In the genomic region with DNA sequence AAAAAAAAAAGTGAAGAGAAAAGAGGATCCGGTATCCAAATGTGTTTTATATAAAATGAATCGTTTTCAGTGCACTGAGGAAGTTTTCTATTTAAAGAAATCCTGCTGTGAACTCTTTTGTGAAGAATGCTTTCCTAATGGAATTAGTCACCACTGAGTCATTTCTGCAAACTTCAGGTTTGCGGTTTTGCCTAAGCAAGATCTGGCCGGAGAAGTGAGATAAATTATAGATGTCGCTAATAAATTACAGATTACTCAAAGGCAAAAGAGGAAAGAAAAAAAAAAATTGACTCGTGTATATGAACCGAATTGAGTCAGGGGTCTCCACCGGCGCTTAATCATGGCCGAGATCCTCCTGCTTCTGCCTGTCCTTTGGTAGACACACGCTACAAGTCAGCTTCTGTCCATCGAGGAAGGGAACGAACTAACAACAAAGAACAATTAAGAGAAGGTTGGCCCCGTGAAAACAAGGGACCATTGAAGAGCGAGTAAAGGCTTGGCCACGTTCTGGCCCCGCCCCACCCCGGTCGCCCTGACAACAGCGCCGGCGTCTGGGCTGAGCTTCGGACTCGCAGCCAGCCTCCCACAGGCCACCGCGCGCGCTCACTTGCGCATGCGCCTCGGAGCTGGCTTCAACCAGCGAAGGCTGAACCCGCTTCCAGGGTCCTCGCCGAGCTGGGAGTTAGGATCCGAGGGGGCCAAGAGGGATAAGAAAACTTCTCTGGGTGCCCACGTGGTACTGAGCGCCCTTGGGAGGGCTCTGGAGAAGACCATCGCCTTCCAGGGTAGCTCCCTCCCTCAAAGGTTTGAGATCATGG, we compare ENCODE assay signal across 8 cellular contexts. TPM values are rescaled to one million over a fixed set of nuclear protein-coding genes. Genes with fewer than 3 reads are reported as not detected.
DNase-seq lines count a peak whose midpoint lies in the region; ATAC-seq, FAIRE-seq and TF ChIP-seq lines count a peak whose summit lies in the region.

No MANE protein-coding gene starts in this region.

- H3K4me3 ChIP-seq in cardiac fibroblast (replicated peaks in 1 of 2; ENCODE audit: low read depth in 2 of 2, low read length in 2 of 2) (peak overlapping the region; percentile 62 to 68), small intestine (ENCODE audit: low read depth in 1 of 2, low read length in 2 of 2) (peak overlapping the region; percentile 47 to 56)

- CTCF ChIA-PET in WTC11 (lab: Charles Lee) = interaction anchor here (0.6 to 1.9 kb wide), 12 partner anchors 10 to 536 kb away, joined by 3 to 32 read pairs (median 4); a partner anchor contains a TSS

- peaks cover 2 to 3% of the 10 kb centered on the region in 2 donors for H3K4me1 ChIP-seq in small intestine (ENCODE audit: control insufficient read depth in 2 of 2, insufficient read depth in 1 of 2, low read depth in 1 of 2, low read length in 1 of 2)

- ATAC-seq in GM18873 (IDR thresholded peaks at IDR 0.05; ENCODE audit: low FRiP score, unreplicated experiment) (peak; percentile 92), HG03139 (IDR thresholded peaks at IDR 0.05; ENCODE audit: unreplicated experiment) (peak; percentile 94), WTC11 (peak; percentile 100)

- H3K36me3 Mint-ChIP-seq in WTC11 = no peaks in the 10 kb centered on the region

- H3K36me3 ChIP-seq in small intestine (ENCODE audit: control insufficient read depth in 2 of 2, insufficient read depth in 2 of 2, low read length in 2 of 2) = no peaks in the 10 kb centered on the region

- POLR2A ChIA-PET in WTC11 (lab: Charles Lee) = interaction anchor here (0.6 to 1.3 kb wide), 4 partner anchors 16 to 86 kb away, joined by 3 to 6 read pairs (median 4); a partner anchor contains a TSS

- in situ Hi-C loops in ACHN (cut with HindIII; ENCODE audit: low pct_ligation_motif_present, low pct_unique_long_range_greater_than_20kb, low sequenced_read_pairs) = no loop called here

- TF ChIP-seq CTCF in WTC11 (IDR thresholded peaks at IDR 0.05) = no peak
- TF ChIP-seq CTCF in cardiac fibroblast (IDR thresholded peaks at IDR 0.05; ENCODE audit: low read depth, low read length) = no peak

- H3K27ac ChIP-seq in small intestine (ENCODE audit: low read depth in 1 of 2, low read length in 1 of 2) = peak overlapping the region; percentile 65 to 99

- no peaks in the 10 kb centered on the region; the same call in 1 of the 2 replicates for H3K27me3 Mint-ChIP-seq in WTC11 (ENCODE audit: low read depth)

- peaks cover 12% of the 10 kb centered on the region for H3K4me1 Mint-ChIP-seq in WTC11

- H3K27ac Mint-ChIP-seq in WTC11 = peak overlapping the region; percentile 91

- WGBS in small intestine, 3 donors = 1% methylated on average over 32 to 39 of the region's 39 CpGs

- FAIRE-seq in small intestine (lab: Jason Lieb, UNC) = no peak

- no peaks in the 10 kb centered on the region for H3K9me3 ChIP-seq in small intestine (ENCODE audit: control insufficient read depth, low read depth)

- peak overlapping the region; percentile 62 for H3K4me3 Mint-ChIP-seq in WTC11

- peak; percentile 95 for DNase-seq in ACHN
- DNase-seq in NCI-H2227 (lab: John Stamatoyannopoulos, UW; ENCODE audit: unreplicated experiment) = peak; percentile 95
- peak; percentile 95 for DNase-seq in WTC11 (ENCODE audit: low spot score)
- peak; percentile 96 to 97 for DNase-seq in cardiac fibroblast (ENCODE audit: low read depth in 2 of 2)
- peak; percentile 100 for DNase-seq in iPS-NIHi7 (ENCODE audit: extremely low spot score)
- peak; percentile 95 for DNase-seq in small intestine

- H3K9me3 Mint-ChIP-seq in WTC11 = no peaks in the 10 kb centered on the region

- no peaks in the 10 kb centered on the region for H3K27me3 ChIP-seq in small intestine (ENCODE audit: control insufficient read depth in 2 of 2, insufficient read depth in 2 of 2, low read length in 2 of 2)

TF ChIP-seq in WTC11, 78 proteins besides CTCF, POLR2A, EP300 and RAD21:
- no peak for TF ChIP-seq NR3C1 (CRISPR knock-in tag; conservative IDR thresholded peaks at IDR 0.05; ENCODE audit: low read depth)
- TF ChIP-seq RORB (CRISPR knock-in tag; IDR thresholded peaks at IDR 0.05) = no peak
- TF ChIP-seq NFE2L1 (CRISPR knock-in tag; IDR thresholded peaks at IDR 0.05) = no peak
- TF ChIP-seq IRF2 (CRISPR knock-in tag; IDR thresholded peaks at IDR 0.05; ENCODE audit: borderline replicate concordance, low read depth) = no peak
- no peak for TF ChIP-seq TEAD4 (CRISPR knock-in tag; IDR thresholded peaks at IDR 0.05)
- TF ChIP-seq ZNF121 (CRISPR knock-in tag; IDR thresholded peaks at IDR 0.05) = no peak
- TF ChIP-seq, protein P1, sequence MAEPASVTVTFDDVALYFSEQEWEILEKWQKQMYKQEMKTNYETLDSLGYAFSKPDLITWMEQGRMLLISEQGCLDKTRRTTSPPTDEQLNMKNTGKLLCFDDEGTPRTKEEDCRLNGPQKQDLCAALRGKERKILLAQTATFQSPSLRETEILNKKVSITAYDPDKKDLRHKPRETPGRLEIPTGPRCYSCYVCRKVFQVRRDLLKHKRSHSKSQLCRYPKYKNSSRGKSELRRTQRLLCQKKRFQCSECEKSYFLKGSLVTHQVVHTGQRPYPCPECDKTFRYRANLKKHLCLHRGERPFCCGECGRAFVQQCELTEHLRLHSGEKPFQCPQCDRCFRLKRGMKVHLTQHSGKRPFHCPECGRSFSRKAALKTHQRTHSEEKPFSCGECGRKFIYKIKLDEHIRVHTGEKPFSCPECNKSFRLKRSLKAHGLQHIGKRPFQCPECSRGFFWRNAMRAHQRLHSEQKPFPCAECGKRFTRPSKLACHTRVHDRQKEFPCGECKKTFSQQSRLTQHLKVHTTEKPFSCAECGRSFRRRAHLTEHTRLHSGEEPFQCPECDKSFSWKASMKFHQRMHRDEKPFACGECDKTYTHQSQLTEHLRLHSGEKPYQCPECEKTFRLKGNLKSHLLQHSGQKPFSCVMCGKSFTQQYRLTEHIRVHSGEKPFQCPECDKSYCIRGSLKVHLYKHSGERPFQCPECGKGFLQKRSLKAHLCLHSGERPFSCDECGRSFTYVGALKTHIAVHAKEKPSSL (CRISPR knock-in tag; conservative IDR thresholded peaks at IDR 0.05) = no peak
- TF ChIP-seq SMAD3 (CRISPR knock-in tag; IDR thresholded peaks at IDR 0.05; ENCODE audit: borderline replicate concordance) = no peak
- no peak for TF ChIP-seq TEAD1 (CRISPR knock-in tag; IDR thresholded peaks at IDR 0.05)
- peak; percentile 80 for TF ChIP-seq FOXK1 (CRISPR knock-in tag; IDR thresholded peaks at IDR 0.05)
- no peak for TF ChIP-seq NFATC4 (CRISPR knock-in tag; IDR thresholded peaks at IDR 0.05)
- TF ChIP-seq, protein P2, sequence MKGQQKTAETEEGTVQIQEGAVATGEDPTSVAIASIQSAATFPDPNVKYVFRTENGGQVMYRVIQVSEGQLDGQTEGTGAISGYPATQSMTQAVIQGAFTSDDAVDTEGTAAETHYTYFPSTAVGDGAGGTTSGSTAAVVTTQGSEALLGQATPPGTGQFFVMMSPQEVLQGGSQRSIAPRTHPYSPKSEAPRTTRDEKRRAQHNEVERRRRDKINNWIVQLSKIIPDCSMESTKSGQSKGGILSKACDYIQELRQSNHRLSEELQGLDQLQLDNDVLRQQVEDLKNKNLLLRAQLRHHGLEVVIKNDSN (CRISPR knock-in tag; IDR thresholded peaks at IDR 0.05) = no peak
- no peak for TF ChIP-seq ZNF423 (CRISPR knock-in tag; IDR thresholded peaks at IDR 0.05)
- TF ChIP-seq ETV6 (CRISPR knock-in tag; IDR thresholded peaks at IDR 0.05) = peak; percentile 54; the same call in 1 of the 2 replicates
- TF ChIP-seq, protein P3, sequence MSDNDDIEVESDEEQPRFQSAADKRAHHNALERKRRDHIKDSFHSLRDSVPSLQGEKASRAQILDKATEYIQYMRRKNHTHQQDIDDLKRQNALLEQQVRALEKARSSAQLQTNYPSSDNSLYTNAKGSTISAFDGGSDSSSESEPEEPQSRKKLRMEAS (CRISPR knock-in tag; IDR thresholded peaks at IDR 0.05) = peak; percentile 83
- TF ChIP-seq, protein P4, sequence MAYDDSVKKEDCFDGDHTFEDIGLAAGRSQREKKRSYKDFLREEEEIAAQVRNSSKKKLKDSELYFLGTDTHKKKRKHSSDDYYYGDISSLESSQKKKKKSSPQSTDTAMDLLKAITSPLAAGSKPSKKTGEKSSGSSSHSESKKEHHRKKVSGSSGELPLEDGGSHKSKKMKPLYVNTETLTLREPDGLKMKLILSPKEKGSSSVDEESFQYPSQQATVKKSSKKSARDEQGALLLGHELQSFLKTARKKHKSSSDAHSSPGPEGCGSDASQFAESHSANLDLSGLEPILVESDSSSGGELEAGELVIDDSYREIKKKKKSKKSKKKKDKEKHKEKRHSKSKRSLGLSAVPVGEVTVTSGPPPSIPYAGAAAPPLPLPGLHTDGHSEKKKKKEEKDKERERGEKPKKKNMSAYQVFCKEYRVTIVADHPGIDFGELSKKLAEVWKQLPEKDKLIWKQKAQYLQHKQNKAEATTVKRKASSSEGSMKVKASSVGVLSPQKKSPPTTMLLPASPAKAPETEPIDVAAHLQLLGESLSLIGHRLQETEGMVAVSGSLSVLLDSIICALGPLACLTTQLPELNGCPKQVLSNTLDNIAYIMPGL (CRISPR knock-in tag; IDR thresholded peaks at IDR 0.05) = 0 out of 2 replicates have a peak, but pooled peaks have one; percentile 15
- TF ChIP-seq, protein P5, sequence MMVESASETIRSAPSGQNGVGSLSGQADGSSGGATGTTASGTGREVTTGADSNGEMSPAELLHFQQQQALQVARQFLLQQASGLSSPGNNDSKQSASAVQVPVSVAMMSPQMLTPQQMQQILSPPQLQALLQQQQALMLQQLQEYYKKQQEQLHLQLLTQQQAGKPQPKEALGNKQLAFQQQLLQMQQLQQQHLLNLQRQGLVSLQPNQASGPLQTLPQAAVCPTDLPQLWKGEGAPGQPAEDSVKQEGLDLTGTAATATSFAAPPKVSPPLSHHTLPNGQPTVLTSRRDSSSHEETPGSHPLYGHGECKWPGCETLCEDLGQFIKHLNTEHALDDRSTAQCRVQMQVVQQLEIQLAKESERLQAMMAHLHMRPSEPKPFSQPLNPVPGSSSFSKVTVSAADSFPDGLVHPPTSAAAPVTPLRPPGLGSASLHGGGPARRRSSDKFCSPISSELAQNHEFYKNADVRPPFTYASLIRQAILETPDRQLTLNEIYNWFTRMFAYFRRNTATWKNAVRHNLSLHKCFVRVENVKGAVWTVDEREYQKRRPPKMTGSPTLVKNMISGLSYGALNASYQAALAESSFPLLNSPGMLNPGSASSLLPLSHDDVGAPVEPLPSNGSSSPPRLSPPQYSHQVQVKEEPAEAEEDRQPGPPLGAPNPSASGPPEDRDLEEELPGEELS (CRISPR knock-in tag; IDR thresholded peaks at IDR 0.05) = no peak

RNA-seq across cellular contexts. Expression of a gene that starts 33.0 kb away (rescaled TPM):
- 27.9 to 29.9 TPM (median 28.1 TPM) in 3 replicates for total RNA-seq in WTC11 (2021)
- polyA plus RNA-seq in small intestine = 10 to 100 TPM; 12.3 to 19.0 (median 12.7) TPM

RNA-seq across cellular contexts. Expression of a gene that starts 42.9 kb away (rescaled TPM):
- total RNA-seq in WTC11 (2021) = 102 to 112 TPM (median 110 TPM) in 3 replicates
- 100 to 1,000 TPM; 115 to 126 (median 121) TPM for polyA plus RNA-seq in small intestine

Comparison
In these comparisons a context has a peak if more than half of its experiments do, and no peak if none do; other contexts are left out.
1. Peak in every context shown above with its lines: DNase-seq, ATAC-seq, H3K4me3 ChIP-seq and H3K27ac ChIP-seq.